In the genomic region with DNA sequence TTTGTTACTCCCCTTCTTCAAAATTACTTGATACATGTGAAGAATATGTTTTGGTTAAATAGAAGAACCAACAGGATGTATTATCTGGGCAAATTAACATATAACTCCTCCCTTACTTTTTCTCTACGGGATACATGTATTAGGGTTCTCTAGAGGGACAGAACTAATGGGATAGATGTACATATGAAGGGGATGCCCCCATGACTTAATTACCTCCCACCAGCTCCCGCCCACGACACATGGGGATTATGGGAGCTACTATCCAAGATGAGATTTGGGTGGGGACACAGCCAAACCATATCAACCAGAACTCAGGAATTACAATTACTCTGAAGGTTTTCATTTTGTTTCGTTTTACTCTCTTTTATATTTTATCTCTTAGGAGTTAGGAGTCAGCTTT, we compare ENCODE assay signal across 26 cellular contexts. TPM values are rescaled to one million over a fixed set of nuclear protein-coding genes. Genes with fewer than 3 reads are reported as not detected.
DNase-seq lines count a peak whose midpoint lies in the region; ATAC-seq, FAIRE-seq and TF ChIP-seq lines count a peak whose summit lies in the region.
"Had no signal": no experiment of that assay in that cellular context is flagged by ENCODE, and none has a peak within 500 bp of the region (broad histone marks: within the 10 kb centered on the region; RNA-seq: fewer than 3 reads in every experiment).

No MANE protein-coding gene starts in this region.

- no peaks in the 10 kb centered on the region for H3K9me3 Mint-ChIP-seq in MCF 10A (ENCODE audit: unreplicated experiment)
- H3K9me3 Mint-ChIP-seq: CD4-positive, CD25-positive, alpha-beta regulatory T cell; CD8-positive, alpha-beta memory T cell had no signal

- no peaks in the 10 kb centered on the region for H3K9me2 ChIP-seq in HCT116 (ENCODE audit: insufficient read depth)

- no peak for FAIRE-seq in GM12878 (lab: Jason Lieb, UNC)
- FAIRE-seq: A204.1, GM12891 had no signal

- H3K27me3 Mint-ChIP-seq in MCF 10A (ENCODE audit: insufficient read depth, unreplicated experiment): no peaks in the 10 kb centered on the region
- H3K27me3 Mint-ChIP-seq: CD4-positive, alpha-beta memory T cell; CD4-positive, CD25-positive, alpha-beta regulatory T cell; CD8-positive, alpha-beta memory T cell had no signal

- CTCF ChIA-PET in MCF 10A (lab: Yijun Ruan, JAX) (no interaction called here), HCT116 (lab: Charles Lee) (no interaction called here), GM12878 (lab: Yijun Ruan, JAX) (interaction anchor here (1.7 kb wide), 1 partner anchor 14 kb away, joined by 6 read pairs; no protein-coding TSS in a partner anchor)

- DNase-seq in MCF 10A (ENCODE audit: unreplicated experiment): no peak
- no peak for DNase-seq in breast epithelium (ENCODE audit: low spot score in 2 of 2)
- DNase-seq in HCT116 (ENCODE audit: low read depth, low spot score): no peak
- DNase-seq in GM12878 (ENCODE audit: low read depth, low spot score): no peak
- DNase-seq in stimulated activated CD8-positive, alpha-beta memory T cell treated with anti-CD3 and anti-CD28 coated beads, Interleukin-4, amount 100 ng/mL, for 48 hours: no peak
- no peak for DNase-seq in left lobe of liver (ENCODE audit: low spot score)
- no peak for DNase-seq in NCI-H1092 treated with DMSO at 0.1 percent for 48 hours (lab: John Stamatoyannopoulos, UW)
- DNase-seq: 8988T; ACHN; BE2C; C1 segment of cervical spinal cord; CD4-positive, alpha-beta memory T cell; CD4-positive, CD25-positive, alpha-beta regulatory T cell; CD8-positive, alpha-beta memory T cell; COR-L47; DMS 273 treated with DMSO at 0.1 percent for 48 hours; DMS153; DMS53; DMS79; DND-41; EL; GDM1 had no signal

- TF ChIP-seq RAD21 in HCT116 (IDR thresholded peaks at IDR 0.05; ENCODE audit: low read depth): no peak
- TF ChIP-seq RAD21 in GM12878 (IDR thresholded peaks at IDR 0.05; ENCODE audit: insufficient read depth, low read depth, low read length): no peak

- H3K4me2 ChIP-seq in HCT116 (ENCODE audit: low read length) (no peak overlapping the region), GM12878 (ENCODE audit: control insufficient read depth, insufficient read depth) (no peak overlapping the region)
- H3K4me2 ChIP-seq: BLaER1 had no signal

- SMC1A ChIA-PET in GM12878 (lab: Charles Lee; ENCODE audit: uncharacterized antibody, unreplicated experiment): interaction anchor here (1.0 to 1.3 kb wide), 2 partner anchors 10 to 15 kb away, joined by 4 to 7 read pairs; no protein-coding TSS in a partner anchor

- H2AFZ ChIP-seq in HCT116 (ENCODE audit: low read depth, low read length, poor library complexity, severe bottlenecking) (no peak overlapping the region), GM12878 (ENCODE audit: control insufficient read depth, low read depth, low read length) (no peak overlapping the region)

- TF ChIP-seq CTCF in MCF 10A (IDR thresholded peaks at IDR 0.05; ENCODE audit: unreplicated experiment) (no peak), breast epithelium (IDR thresholded peaks at IDR 0.05) (no peak), HCT116 (IDR thresholded peaks at IDR 0.05 in 2 of 3, conservative IDR thresholded peaks at IDR 0.05 in 1 of 3; ENCODE audit: borderline replicate concordance in 1 of 3, insufficient read depth in 1 of 3, low read depth in 2 of 3, low read length in 2 of 3) (no peak), GM12878 (IDR thresholded peaks at IDR 0.05 in 2 of 3, conservative IDR thresholded peaks at IDR 0.05 in 1 of 3; ENCODE audit: control insufficient read depth in 2 of 3, extremely low read depth in 1 of 3, insufficient read depth in 1 of 3, low read depth in 3 of 3, low read length in 3 of 3) (no peak)

- RAD21 ChIA-PET in HCT116 (lab: Charles Lee; ENCODE audit: low non-redundant PET in 1 of 2, low total read pairs in 2 of 2, uncharacterized antibody in 2 of 2, unreplicated experiment in 2 of 2) (no interaction called here), GM12878 (lab: Charles Lee; ENCODE audit: unreplicated experiment) (no interaction called here)

- TF ChIP-seq EP300 in GM12878 (IDR thresholded peaks at IDR 0.05; ENCODE audit: borderline replicate concordance in 1 of 2, control insufficient read depth in 1 of 2, low read depth in 2 of 2, low read length in 2 of 2): no peak

- POLR2A ChIA-PET in MCF 10A (lab: Yijun Ruan, JAX) (interaction anchor here (0.9 kb wide), 1 partner anchor 9 kb away, joined by 3 read pairs; no protein-coding TSS in a partner anchor), HCT116 (lab: Charles Lee) (no interaction called here), GM12878 (lab: Charles Lee) (no interaction called here)

- no peak for ATAC-seq in HCT116
- no peak for ATAC-seq in GM12878
- no peak for ATAC-seq in left lobe of liver

- peaks cover 24% of the 10 kb centered on the region for H3K36me3 Mint-ChIP-seq in MCF 10A (ENCODE audit: insufficient read depth, unreplicated experiment)

- no peak overlapping the region for H3K27ac ChIP-seq in breast epithelium
- no peak overlapping the region for H3K27ac ChIP-seq in HCT116 (ENCODE audit: low read depth, low read length)
- H3K27ac ChIP-seq in GM12878 (ENCODE audit: control insufficient read depth, insufficient read depth): no peak overlapping the region
- H3K27ac ChIP-seq: BLaER1 had no signal

- H3K9me3 ChIP-seq in breast epithelium (no peaks in the 10 kb centered on the region), HCT116 (ENCODE audit: control insufficient read depth in 1 of 2, insufficient read depth in 1 of 2, low read depth in 1 of 2, low read length in 2 of 2) (no peaks in the 10 kb centered on the region), GM12878 (replicated peaks; ENCODE audit: control insufficient read depth, insufficient read depth, low read length) (peaks cover 2% of the 10 kb centered on the region; the same call in 1 of the 3 replicates)
- H3K9me3 ChIP-seq: BE2C had no signal

- BruUV-seq in MCF 10A (replicated peaks; lab: Mats Ljungman, UMichigan) (TSS peak; percentile 21), HCT116 (replicated peaks; lab: Mats Ljungman, UMichigan) (TSS peak; percentile 14), GM12878 (replicated peaks; lab: Mats Ljungman, UMichigan) (TSS peak; percentile 23)

- no peaks in the 10 kb centered on the region for H4K20me1 ChIP-seq in HCT116 (ENCODE audit: insufficient read depth)
- H4K20me1 ChIP-seq in GM12878 (ENCODE audit: control insufficient read depth, insufficient read depth): no peaks in the 10 kb centered on the region
- H4K20me1 ChIP-seq: BLaER1 had no signal

- H3K4me1 ChIP-seq in breast epithelium (no peaks in the 10 kb centered on the region), HCT116 (ENCODE audit: control insufficient read depth in 1 of 2, insufficient read depth in 2 of 2, low read length in 2 of 2) (no peaks in the 10 kb centered on the region), GM12878 (ENCODE audit: control insufficient read depth, insufficient read depth, low read length) (no peaks in the 10 kb centered on the region)
- H3K4me1 ChIP-seq: BE2C, BLaER1 had no signal

- no peak overlapping the region for H3K4me3 ChIP-seq in breast epithelium
- H3K4me3 ChIP-seq in HCT116 (replicated peaks in 1 of 2; ENCODE audit: low read depth in 1 of 2, low read length in 2 of 2): no peak overlapping the region
- H3K4me3 ChIP-seq in GM12878: no peak overlapping the region
- H3K4me3 ChIP-seq: BLaER1 had no signal

- no peak overlapping the region for H3K4me3 Mint-ChIP-seq in MCF 10A (ENCODE audit: unreplicated experiment)
- H3K4me3 Mint-ChIP-seq: CD14-positive monocyte; CD4-positive, alpha-beta memory T cell; CD4-positive, CD25-positive, alpha-beta regulatory T cell; CD8-positive, alpha-beta memory T cell had no signal

- H3K27me3 ChIP-seq in breast epithelium: no peaks in the 10 kb centered on the region
- no peaks in the 10 kb centered on the region for H3K27me3 ChIP-seq in HCT116 (ENCODE audit: insufficient read depth, low read length)
- no peaks in the 10 kb centered on the region for H3K27me3 ChIP-seq in GM12878 (replicated peaks in 1 of 2; ENCODE audit: control insufficient read depth in 2 of 2, insufficient read depth in 2 of 2, low read length in 1 of 2)
- H3K27me3 ChIP-seq: BE2C, BLaER1 had no signal

- H3K27ac Mint-ChIP-seq in MCF 10A (ENCODE audit: low read depth, unreplicated experiment): no peak overlapping the region
- H3K27ac Mint-ChIP-seq: CD4-positive, alpha-beta memory T cell; CD4-positive, CD25-positive, alpha-beta regulatory T cell; CD8-positive, alpha-beta memory T cell had no signal

- in situ Hi-C loops in GM12878 (cut with MboI): no loop called here

- H3K79me2 ChIP-seq in HCT116 (ENCODE audit: insufficient read depth, low read length) (peaks cover 91% of the 10 kb centered on the region), GM12878 (ENCODE audit: control insufficient read depth, insufficient read depth, low read length) (no peaks in the 10 kb centered on the region)

- 95% methylated on average over 4 of the region's 4 CpGs for WGBS in GM12878 (ENCODE audit: insufficient coverage, insufficient replicate concordance, low lambda C conversion rate, missing lambda C conversion rate)

- H3K4me1 Mint-ChIP-seq in MCF 10A (ENCODE audit: insufficient read depth, unreplicated experiment): no peaks in the 10 kb centered on the region
- H3K4me1 Mint-ChIP-seq: CD14-positive monocyte had no signal

- no peaks in the 10 kb centered on the region for H3K36me3 ChIP-seq in breast epithelium
- H3K36me3 ChIP-seq in HCT116 (ENCODE audit: control insufficient read depth in 1 of 2, insufficient read depth in 2 of 2, low read length in 2 of 2): peaks cover 9 to 17% of the 10 kb centered on the region in 2 experiments
- peaks cover 3 to 7% of the 10 kb centered on the region in 2 experiments; a peak in 2 of 4 replicates for H3K36me3 ChIP-seq in GM12878 (ENCODE audit: control insufficient read depth in 2 of 2, insufficient read depth in 2 of 2, low read length in 1 of 2)

- intact Hi-C loops in MCF 10A (cut with micrococcal nuclease) (no loop called here), breast epithelium (cut with DNase I; ENCODE audit: low total_unique reads) (no loop called here), HCT116 (cut with micrococcal nuclease) (no loop called here), GM12878 (cut with micrococcal nuclease; ENCODE audit: unreplicated experiment) (no loop called here)

- TF ChIP-seq POLR2A in breast epithelium (IDR thresholded peaks at IDR 0.05) (no peak), HCT116 (IDR thresholded peaks at IDR 0.05; ENCODE audit: borderline replicate concordance, extremely low read depth, insufficient read depth, insufficient read length) (no peak), GM12878 (IDR thresholded peaks at IDR 0.05; ENCODE audit: low read depth, low read length) (no peak)

- H3K9ac ChIP-seq in HCT116 (ENCODE audit: low read length) (no peak overlapping the region), GM12878 (ENCODE audit: control insufficient read depth, insufficient read depth, low read length) (no peak overlapping the region)
- H3K9ac ChIP-seq: BLaER1 had no signal

RNA-seq across cellular contexts. Expression of a gene that starts 41.3 kb away (rescaled TPM):
- total RNA-seq in MCF 10A (2022): 14.7 and 17.7 TPM in 2 replicates
- 10 to 100 TPM; 13.1 to 19.9 (median 16.7) TPM for total RNA-seq in breast epithelium
- total RNA-seq in HCT116 (2021; ENCODE audit: unreplicated experiment): 51.4 TPM
- 23.9 and 30.0 TPM in 2 replicates for polyA plus RNA-seq in HCT116 (2012)
- 93.6 and 94.9 TPM in 2 replicates for total RNA-seq in GM12878 (2013; cell fraction: nucleolus; rRNA removed)
- total RNA-seq in GM12878 (2014; rRNA removed): 51.8 and 59.9 TPM in 2 replicates
- total RNA-seq in GM12878 (2014; rRNA removed; fragmentation: Illumina TruSeq; extraction: Trizol): 94.1 and 102 TPM in 2 replicates
- 58.0 and 63.0 TPM in 2 replicates for total RNA-seq in GM12878 (2021)
- 36.7 TPM for polyA plus RNA-seq in GM12878 (2011; ENCODE audit: low read depth)
- 50.9 and 77.0 TPM in 2 replicates for polyA plus RNA-seq in GM12878 (2011; rRNA removed)
- polyA plus RNA-seq in GM12878 (2011; cell fraction: cytosol; rRNA removed): 14.5 and 17.2 TPM in 2 replicates
- polyA plus RNA-seq in GM12878 (2011; cell fraction: nucleus; rRNA removed): 25.5 and 31.0 TPM in 2 replicates
- 26.3 and 33.3 TPM in 2 replicates for polyA plus RNA-seq in GM12878 (2012)
- 75.4 and 96.3 TPM in 2 replicates for polyA plus RNA-seq in GM12878 (2014; fragmentation: Illumina TruSeq; extraction: Trizol)
- polyA plus RNA-seq in GM12878 (2014; fragmentation: Nextera tagmentation; extraction: Ambion mirVana): 100 to 1,000 TPM; 127 to 137 TPM
- 45.4 and 58.3 TPM in 2 replicates for polyA plus RNA-seq in GM12878 (2014; rRNA removed)
- polyA plus RNA-seq in GM12878 (2016; fragmentation: Nextera tagmentation; extraction: Ambion mirVana): 100 to 1,000 TPM; 101 to 115 TPM
- 28.2 and 51.3 TPM in 2 replicates for polyA minus RNA-seq in GM12878 (2011; rRNA and poly(A)+ RNA removed)
- 20.7 and 21.9 TPM in 2 replicates for polyA minus RNA-seq in GM12878 (2011; cell fraction: cytosol; rRNA and poly(A)+ RNA removed)
- 24.8 and 35.8 TPM in 2 replicates for polyA minus RNA-seq in GM12878 (2011; cell fraction: nucleus; rRNA and poly(A)+ RNA removed)
- total RNA-seq in left lobe of liver: 1.8 TPM
